ENCODE assay signal across 25 cellular contexts in the genomic region with DNA sequence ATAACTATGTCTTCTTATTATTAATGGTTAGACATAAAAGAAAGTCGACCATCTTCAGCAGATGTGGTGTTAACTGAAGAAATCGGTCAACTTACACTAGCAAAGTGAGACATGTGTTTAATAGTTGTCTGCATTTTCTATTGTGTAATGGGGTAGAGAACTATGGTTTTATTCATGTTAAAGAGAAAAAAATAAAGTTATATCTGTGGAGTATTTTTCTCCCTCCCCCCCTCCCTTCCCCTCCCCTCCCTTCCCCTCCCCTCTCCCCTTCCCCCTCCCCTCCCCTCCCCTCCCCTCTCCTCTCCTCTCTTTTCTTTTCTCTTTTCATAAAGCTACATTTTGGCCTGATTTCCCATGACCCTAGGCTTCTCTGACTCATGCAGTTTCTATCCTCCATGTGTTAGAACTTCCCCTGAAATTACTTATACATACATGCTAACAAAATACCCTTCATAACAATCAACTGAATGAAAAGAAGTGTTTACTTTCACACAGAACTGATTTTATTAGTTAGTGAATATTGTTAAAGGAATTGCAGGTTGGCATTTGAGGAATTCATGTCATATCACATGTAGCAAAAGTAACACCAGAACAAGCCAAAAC.
"Had no signal": no experiment of that assay in that cellular context is flagged by ENCODE, and none has a peak within 500 bp of the region (broad histone marks: within the 10 kb centered on the region; RNA-seq: fewer than 3 reads in every experiment).

No MANE protein-coding gene starts in this region.

- H3K9ac ChIP-seq: SK-N-SH had no signal

- ATAC-seq: activated CD4-positive, CD25-positive, alpha-beta regulatory T cell treated with anti-CD3 and anti-CD28 coated beads, Interleukin-2, amount 50 U/mL, for 24 hours; activated CD8-positive, alpha-beta T cell treated with anti-CD3 and anti-CD28 coated beads for 36 hours had no signal

- H3K27ac ChIP-seq: adrenal gland, brain microvascular endothelial cell, cardiac muscle cell, Peyer's patch, RWPE1, SJCRH30 had no signal

- H3K36me3 ChIP-seq: adrenal gland, brain microvascular endothelial cell, cardiac muscle cell, Peyer's patch, SJCRH30 had no signal

- H3K9me3 ChIP-seq: adrenal gland, Peyer's patch, SJCRH30, SK-N-SH had no signal

- H3K4me2 ChIP-seq: SK-N-SH had no signal

- H3K4me3 ChIP-seq: adrenal gland, cardiac muscle cell, Peyer's patch, SJCRH30 had no signal

- H3K27me3 ChIP-seq: adrenal gland, brain microvascular endothelial cell, cardiac muscle cell, Peyer's patch, SJCRH30 had no signal

- DNase-seq: activated CD4-positive, alpha-beta T cell treated with anti-CD3 and anti-CD28 coated beads for 4 hours; activated CD8-positive, alpha-beta memory T cell treated with anti-CD3 and anti-CD28 coated beads, Interleukin-2, amount 50 U/mL, for 48 hours; activated CD8-positive, alpha-beta T cell treated with anti-CD3 and anti-CD28 coated beads for 36 hours; activated naive CD4-positive, alpha-beta T cell treated with anti-CD3 and anti-CD28 coated beads, Interleukin-2, amount 50 U/mL, for 16 hours; activated naive CD8-positive, alpha-beta T cell treated with anti-CD3 and anti-CD28 coated beads, Interleukin-2, amount 10 ng/mL, durations not matched to agents 7 days and 5 days; activated T-cell treated with anti-CD3 and anti-CD28 coated beads, Interleukin-2, amount 50 U/mL, for 1 hour; adrenal gland; anterior cingulate cortex; brain microvascular endothelial cell; MM.1S; NCI-H146; NCI-H187 treated with DMSO at 0.1 percent for 48 hours; NCI-H2081 treated with DMSO at 0.1 percent for 48 hours; NCI-H2171; NCI-H226; NCI-H526; NCI-H774; Peyer's patch; Right ventricle myocardium superior; SJCRH30; SK-N-SH; SW 1271 had no signal

- H3K4me1 ChIP-seq: adrenal gland, Peyer's patch, SJCRH30 had no signal

- H3K9me2 ChIP-seq: SK-N-SH had no signal
